ENCODE assay signal across 27 cellular contexts in the genomic region with DNA sequence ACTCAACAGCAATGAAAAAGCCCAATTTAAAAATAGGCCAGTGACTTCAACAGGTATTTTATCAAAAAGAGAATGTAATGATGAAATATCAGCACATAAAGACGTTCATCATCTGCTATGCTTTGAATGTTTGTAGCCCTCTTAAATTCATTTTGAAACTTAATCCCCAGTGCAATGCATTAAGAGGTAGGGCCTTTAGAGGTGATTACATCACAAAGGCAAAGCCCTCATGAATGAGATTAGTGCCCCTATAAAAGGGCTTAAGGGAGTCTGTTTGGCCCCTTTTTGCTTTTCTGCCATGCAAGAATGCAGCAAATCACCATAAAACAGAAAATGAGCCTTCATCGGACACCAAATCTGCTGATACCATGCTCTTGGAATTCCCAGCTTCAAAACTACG.
"Had no signal": no experiment of that assay in that cellular context is flagged by ENCODE, and none has a peak within 500 bp of the region (broad histone marks: within the 10 kb centered on the region; RNA-seq: fewer than 3 reads in every experiment).

No MANE protein-coding gene starts in this region.

- H3K27ac ChIP-seq: esophagus muscularis mucosa, foreskin keratinocyte, gastrocnemius medialis, heart left ventricle, WERI-Rb-1 had no signal

- H3K4me3 ChIP-seq: esophagus muscularis mucosa, gastrocnemius medialis, heart left ventricle had no signal

- H3K27me3 ChIP-seq: esophagus muscularis mucosa, foreskin keratinocyte, gastrocnemius medialis, heart left ventricle had no signal

- H3K36me3 ChIP-seq: esophagus muscularis mucosa, gastrocnemius medialis, heart left ventricle, WERI-Rb-1 had no signal

- H3K4me1 ChIP-seq: esophagus muscularis mucosa, foreskin keratinocyte, gastrocnemius medialis, heart left ventricle had no signal

- H3K9me3 ChIP-seq: gastrocnemius medialis had no signal

- DNase-seq: activated CD4-positive, alpha-beta memory T cell treated with anti-CD3 and anti-CD28 coated beads for 36 hours; activated CD4-positive, alpha-beta T cell treated with anti-CD3 and anti-CD28 coated beads for 36 hours; activated CD4-positive, alpha-beta T cell treated with anti-CD3 and anti-CD28 coated beads, Interleukin-2, amount 10 ng/mL, durations not matched to agents 24 days and 14 days; activated CD4-positive, CD25-positive, alpha-beta regulatory T cell; activated CD4-positive, CD25-positive, alpha-beta regulatory T cell treated with anti-CD3 and anti-CD28 coated beads, Interleukin-2, amount 50 U/mL, for 72 hours; activated effector memory CD4-positive, alpha-beta T cell treated with Interleukin-2 at 50 U/mL for 16 hours; activated gamma-delta T cell treated with Interleukin-2 at 50 U/mL for 16 hours; activated naive CD4-positive, alpha-beta T cell treated with anti-CD3 and anti-CD28 coated beads, Interleukin-2, amount 50 U/mL, for 16 hours; activated naive CD4-positive, alpha-beta T cell treated with Interleukin-2 at 50 U/mL for 16 hours; activated T-cell treated with anti-CD3 and anti-CD28 coated beads, Interleukin-2, amount 50 U/mL, for 4 hours; amniotic stem cell; anterior cingulate cortex; caudate nucleus; cortex of kidney; dermis blood vessel endothelial cell; effector CD4-positive, alpha-beta T cell; effector memory CD8-positive, alpha-beta T cell; erythroblast; foreskin keratinocyte; gastrocnemius medialis; glutamatergic neuron; heart left ventricle; T-helper 1 cell; T-helper 17 cell; T1000; WERI-Rb-1 had no signal
